ENCODE assay signal across 1 cellular context in the genomic region with DNA sequence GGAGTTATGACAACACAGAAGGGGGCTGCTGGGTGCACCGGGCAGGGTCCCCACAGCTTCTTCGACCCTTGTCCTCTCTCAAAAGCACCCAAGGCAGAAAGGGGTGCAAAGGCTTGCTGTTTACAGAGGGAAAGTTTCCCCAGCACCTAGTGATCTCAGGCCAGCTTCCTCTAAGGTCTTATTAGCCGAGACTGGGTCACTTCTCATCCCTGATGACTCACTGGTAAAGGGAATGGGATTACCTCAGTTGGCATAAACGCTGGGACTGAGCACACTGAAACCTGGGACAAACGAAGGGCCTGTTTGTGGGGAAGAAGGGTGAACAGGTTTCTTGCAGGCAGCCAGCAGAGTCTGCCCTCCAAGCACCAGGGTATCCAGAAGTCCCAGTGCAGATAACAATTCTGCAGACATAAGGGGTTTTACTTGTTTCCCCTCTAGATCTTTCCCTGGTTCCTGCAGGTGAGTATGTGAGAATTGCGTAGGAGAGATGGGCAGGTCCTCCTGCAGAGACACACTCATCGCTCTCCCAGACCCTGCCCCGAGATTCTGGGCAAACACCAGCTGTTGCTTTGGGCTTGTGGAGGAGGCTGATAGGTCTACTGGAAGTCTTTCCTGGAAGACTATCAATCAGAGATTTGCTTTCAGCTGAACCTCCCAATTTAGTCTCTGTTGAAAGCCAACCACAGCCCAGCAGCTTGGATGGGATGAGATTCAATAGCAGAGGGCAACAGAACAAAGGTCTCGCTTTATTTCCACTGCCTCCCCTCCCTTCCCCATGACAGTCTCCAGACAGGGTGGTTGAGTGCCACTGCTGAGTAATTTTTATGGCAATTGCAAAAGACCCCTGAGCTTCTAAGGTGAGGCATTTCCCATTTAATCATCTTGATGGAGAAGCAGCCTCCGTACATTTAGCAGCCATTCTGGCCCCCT.
TF ChIP-seq lines count a peak whose summit lies in the region.

No MANE protein-coding gene starts in this region.

TF ChIP-seq in K562, 482 proteins besides CTCF, POLR2A, EP300 and RAD21:
- TF ChIP-seq ZNF280B (CRISPR knock-in tag; IDR thresholded peaks at IDR 0.05) (no peak), CREBBP (IDR thresholded peaks at IDR 0.05; ENCODE audit: low read depth, low read length) (no peak), GTF2A2 (tag; IDR thresholded peaks at IDR 0.05) (no peak), ZNF583 (CRISPR knock-in tag; IDR thresholded peaks at IDR 0.05) (no peak), CBFA2T2 (conservative IDR thresholded peaks at IDR 0.05) (0 out of 2 replicates have a peak, but pooled peaks have one; percentile 7), PTRF (tag; IDR thresholded peaks at IDR 0.05) (no peak), CBFA2T3 (IDR thresholded peaks at IDR 0.05) (peak; percentile 26; the same call in 1 of the 2 replicates), TAL1 (IDR thresholded peaks at IDR 0.05) (0 out of 2 replicates have a peak, but pooled peaks have one; percentile 8), EZH2 (IDR thresholded peaks at IDR 0.05; ENCODE audit: borderline replicate concordance, low read depth, low read length) (no peak), TCF3 (CRISPR knock-in tag; IDR thresholded peaks at IDR 0.05) (peak; percentile 59)
- TF ChIP-seq, protein P1, sequence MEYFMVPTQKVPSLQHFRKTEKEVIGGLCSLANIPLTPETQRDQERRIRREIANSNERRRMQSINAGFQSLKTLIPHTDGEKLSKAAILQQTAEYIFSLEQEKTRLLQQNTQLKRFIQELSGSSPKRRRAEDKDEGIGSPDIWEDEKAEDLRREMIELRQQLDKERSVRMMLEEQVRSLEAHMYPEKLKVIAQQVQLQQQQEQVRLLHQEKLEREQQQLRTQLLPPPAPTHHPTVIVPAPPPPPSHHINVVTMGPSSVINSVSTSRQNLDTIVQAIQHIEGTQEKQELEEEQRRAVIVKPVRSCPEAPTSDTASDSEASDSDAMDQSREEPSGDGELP (CRISPR knock-in tag; IDR thresholded peaks at IDR 0.05; ENCODE audit: borderline replicate concordance) = peak; percentile 33; the same call in 1 of the 2 replicates
